1 cellular context compared by ENCODE assay signal in the genomic region with DNA sequence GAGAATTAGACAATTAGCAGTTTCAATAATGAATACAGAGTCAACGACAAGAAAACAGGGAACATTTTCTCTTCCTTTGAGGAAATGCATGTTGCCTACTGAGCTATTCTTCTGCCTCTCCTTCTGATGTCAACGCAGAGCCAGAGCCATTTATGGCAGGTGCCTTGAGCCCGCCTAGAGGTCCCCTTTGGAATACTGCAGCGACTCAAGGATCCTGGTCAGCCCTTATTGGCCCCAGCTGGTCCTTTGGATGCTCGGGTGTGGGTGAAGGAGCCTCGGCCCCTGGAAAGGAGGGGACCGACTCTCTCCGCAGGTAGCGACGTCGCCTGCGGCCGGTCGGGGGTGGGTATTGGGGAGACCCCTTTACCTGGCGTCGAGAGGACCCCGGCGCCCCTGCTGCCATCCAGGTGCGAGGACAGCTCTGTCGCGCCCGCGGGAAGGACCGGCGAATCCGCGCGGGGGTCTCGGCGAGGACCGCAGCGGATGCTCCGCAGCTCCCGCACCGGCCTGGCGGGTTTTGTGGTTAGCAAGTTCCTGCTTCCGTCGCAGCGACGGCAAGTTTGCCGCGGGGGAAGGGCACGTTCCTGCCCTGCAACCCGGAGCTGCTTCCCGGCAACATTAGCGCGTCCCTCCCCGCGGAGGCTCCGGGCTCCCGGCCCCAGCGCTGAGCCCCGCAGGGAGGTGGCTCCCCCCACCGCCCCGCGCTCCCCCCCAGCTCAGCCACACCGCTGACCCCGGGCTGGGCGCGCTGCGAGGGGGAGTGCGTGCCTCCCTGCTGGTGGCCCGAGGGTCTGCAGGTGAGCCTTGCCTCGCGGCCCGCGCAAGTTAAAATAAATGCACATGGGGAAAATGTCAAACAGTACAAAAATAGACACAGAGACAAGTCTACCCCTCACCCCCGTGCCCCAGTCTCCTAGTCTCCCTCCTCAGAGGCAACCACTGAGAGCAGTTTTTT.
TF ChIP-seq lines count a peak whose summit lies in the region.

MANSC1 (minus strand) TSS at position 532 of the 955 bp plus-strand sequence. CDS start 6,928 bp downstream, outside the sequence.

TF ChIP-seq in HepG2, 621 proteins besides CTCF, POLR2A, EP300 and RAD21 (continued from another document and continues in another):
- TF ChIP-seq SOX13 (IDR thresholded peaks at IDR 0.05) (no peak), SOX13 (CRISPR knock-in tag; conservative IDR thresholded peaks at IDR 0.05 in 1 of 2, IDR thresholded peaks at IDR 0.05 in 1 of 2) (peak in 1 of 2 experiments; percentile 37; a peak in 1 of 4 replicates), SSRP1 (CRISPR knock-in tag; IDR thresholded peaks at IDR 0.05) (no peak), ZNF232 (CRISPR knock-in tag; IDR thresholded peaks at IDR 0.05; ENCODE audit: borderline replicate concordance) (peak; percentile 76; the same call in 1 of the 2 replicates), RBFOX2 (IDR thresholded peaks at IDR 0.05; ENCODE audit: low read depth, low read length) (peak; percentile 75), ZFP82 (CRISPR knock-in tag; IDR thresholded peaks at IDR 0.05; ENCODE audit: borderline replicate concordance) (0 out of 2 replicates have a peak, but pooled peaks have one; percentile 62), RNF219 (CRISPR knock-in tag; IDR thresholded peaks at IDR 0.05) (0 out of 2 replicates have a peak, but pooled peaks have one; percentile 49), ZZZ3 (CRISPR knock-in tag; IDR thresholded peaks at IDR 0.05; ENCODE audit: borderline replicate concordance) (no peak), ZFP90 (CRISPR knock-in tag; IDR thresholded peaks at IDR 0.05; ENCODE audit: borderline replicate concordance) (peak; percentile 52; the same call in 1 of the 2 replicates), ZNF281 (CRISPR knock-in tag; IDR thresholded peaks at IDR 0.05; ENCODE audit: borderline replicate concordance) (peak; percentile 80), ETV6 (CRISPR knock-in tag; conservative IDR thresholded peaks at IDR 0.05) (no peak), MXD3 (CRISPR knock-in tag; IDR thresholded peaks at IDR 0.05) (peak; percentile 56; the same call in 1 of the 2 replicates), HDAC1 (CRISPR knock-in tag; IDR thresholded peaks at IDR 0.05) (peak; percentile 76), ZSCAN30 (CRISPR knock-in tag; IDR thresholded peaks at IDR 0.05) (0 out of 2 replicates have a peak, but pooled peaks have one; percentile 47), CENPT (CRISPR knock-in tag; IDR thresholded peaks at IDR 0.05; ENCODE audit: low read depth) (0 out of 2 replicates have a peak, but pooled peaks have one; percentile 29), FOXC1 (CRISPR knock-in tag; IDR thresholded peaks at IDR 0.05; ENCODE audit: borderline replicate concordance) (peak; percentile 29; the same call in 1 of the 2 replicates), ZNF235 (CRISPR knock-in tag; IDR thresholded peaks at IDR 0.05; ENCODE audit: borderline replicate concordance) (0 out of 2 replicates have a peak, but pooled peaks have one; percentile 40), KAT7 (CRISPR knock-in tag; IDR thresholded peaks at IDR 0.05; ENCODE audit: borderline replicate concordance) (peak; percentile 67; the same call in 1 of the 2 replicates), ZNF772 (CRISPR knock-in tag; IDR thresholded peaks at IDR 0.05) (peak; percentile 69; the same call in 1 of the 2 replicates), ZEB1 (IDR thresholded peaks at IDR 0.05; ENCODE audit: insufficient replicate concordance, low read depth) (peak; percentile 37), RBM39 (IDR thresholded peaks at IDR 0.05; ENCODE audit: low read depth, low read length, poor library complexity, severe bottlenecking) (peak; percentile 33), PITX1 (CRISPR knock-in tag; IDR thresholded peaks at IDR 0.05) (peak; percentile 31; the same call in 1 of the 2 replicates), SRY (CRISPR knock-in tag; IDR thresholded peaks at IDR 0.05) (peak; percentile 66; the same call in 1 of the 2 replicates), E2F1 (CRISPR knock-in tag; IDR thresholded peaks at IDR 0.05) (no peak), TARDBP (CRISPR knock-in tag; IDR thresholded peaks at IDR 0.05) (peak; percentile 17; the same call in 1 of the 2 replicates), ZNF230 (CRISPR knock-in tag; IDR thresholded peaks at IDR 0.05) (peak; percentile 39; the same call in 1 of the 2 replicates), ZNF776 (CRISPR knock-in tag; IDR thresholded peaks at IDR 0.05) (no peak), MIER2 (CRISPR knock-in tag; IDR thresholded peaks at IDR 0.05) (no peak), ELF1 (CRISPR knock-in tag; IDR thresholded peaks at IDR 0.05) (peak; percentile 55; the same call in 1 of the 2 replicates), HNRNPLL (IDR thresholded peaks at IDR 0.05; ENCODE audit: low read depth, low read length, poor library complexity, severe bottlenecking) (peak; percentile 72), HHEX (CRISPR knock-in tag; IDR thresholded peaks at IDR 0.05) (no peak), LCORL (IDR thresholded peaks at IDR 0.05) (no peak), LCORL (CRISPR knock-in tag; IDR thresholded peaks at IDR 0.05) (peak; percentile 13), HOXA9 (CRISPR knock-in tag; IDR thresholded peaks at IDR 0.05; ENCODE audit: borderline replicate concordance) (peak; percentile 71; the same call in 1 of the 2 replicates), ZNF446 (CRISPR knock-in tag; IDR thresholded peaks at IDR 0.05) (peak; percentile 60), TEF (CRISPR knock-in tag; IDR thresholded peaks at IDR 0.05) (no peak), MYC (CRISPR knock-in tag; IDR thresholded peaks at IDR 0.05; ENCODE audit: borderline replicate concordance) (peak; percentile 64; the same call in 1 of the 2 replicates), AKAP8 (CRISPR knock-in tag; IDR thresholded peaks at IDR 0.05) (0 out of 2 replicates have a peak, but pooled peaks have one; percentile 42), HNF1B (CRISPR knock-in tag; IDR thresholded peaks at IDR 0.05) (0 out of 2 replicates have a peak, but pooled peaks have one; percentile 36)
- TF ChIP-seq, protein P1, sequence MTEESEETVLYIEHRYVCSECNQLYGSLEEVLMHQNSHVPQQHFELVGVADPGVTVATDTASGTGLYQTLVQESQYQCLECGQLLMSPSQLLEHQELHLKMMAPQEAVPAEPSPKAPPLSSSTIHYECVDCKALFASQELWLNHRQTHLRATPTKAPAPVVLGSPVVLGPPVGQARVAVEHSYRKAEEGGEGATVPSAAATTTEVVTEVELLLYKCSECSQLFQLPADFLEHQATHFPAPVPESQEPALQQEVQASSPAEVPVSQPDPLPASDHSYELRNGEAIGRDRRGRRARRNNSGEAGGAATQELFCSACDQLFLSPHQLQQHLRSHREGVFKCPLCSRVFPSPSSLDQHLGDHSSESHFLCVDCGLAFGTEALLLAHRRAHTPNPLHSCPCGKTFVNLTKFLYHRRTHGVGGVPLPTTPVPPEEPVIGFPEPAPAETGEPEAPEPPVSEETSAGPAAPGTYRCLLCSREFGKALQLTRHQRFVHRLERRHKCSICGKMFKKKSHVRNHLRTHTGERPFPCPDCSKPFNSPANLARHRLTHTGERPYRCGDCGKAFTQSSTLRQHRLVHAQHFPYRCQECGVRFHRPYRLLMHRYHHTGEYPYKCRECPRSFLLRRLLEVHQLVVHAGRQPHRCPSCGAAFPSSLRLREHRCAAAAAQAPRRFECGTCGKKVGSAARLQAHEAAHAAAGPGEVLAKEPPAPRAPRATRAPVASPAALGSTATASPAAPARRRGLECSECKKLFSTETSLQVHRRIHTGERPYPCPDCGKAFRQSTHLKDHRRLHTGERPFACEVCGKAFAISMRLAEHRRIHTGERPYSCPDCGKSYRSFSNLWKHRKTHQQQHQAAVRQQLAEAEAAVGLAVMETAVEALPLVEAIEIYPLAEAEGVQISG (CRISPR knock-in tag; IDR thresholded peaks at IDR 0.05), result peak; percentile 72
- TF ChIP-seq, protein P2, sequence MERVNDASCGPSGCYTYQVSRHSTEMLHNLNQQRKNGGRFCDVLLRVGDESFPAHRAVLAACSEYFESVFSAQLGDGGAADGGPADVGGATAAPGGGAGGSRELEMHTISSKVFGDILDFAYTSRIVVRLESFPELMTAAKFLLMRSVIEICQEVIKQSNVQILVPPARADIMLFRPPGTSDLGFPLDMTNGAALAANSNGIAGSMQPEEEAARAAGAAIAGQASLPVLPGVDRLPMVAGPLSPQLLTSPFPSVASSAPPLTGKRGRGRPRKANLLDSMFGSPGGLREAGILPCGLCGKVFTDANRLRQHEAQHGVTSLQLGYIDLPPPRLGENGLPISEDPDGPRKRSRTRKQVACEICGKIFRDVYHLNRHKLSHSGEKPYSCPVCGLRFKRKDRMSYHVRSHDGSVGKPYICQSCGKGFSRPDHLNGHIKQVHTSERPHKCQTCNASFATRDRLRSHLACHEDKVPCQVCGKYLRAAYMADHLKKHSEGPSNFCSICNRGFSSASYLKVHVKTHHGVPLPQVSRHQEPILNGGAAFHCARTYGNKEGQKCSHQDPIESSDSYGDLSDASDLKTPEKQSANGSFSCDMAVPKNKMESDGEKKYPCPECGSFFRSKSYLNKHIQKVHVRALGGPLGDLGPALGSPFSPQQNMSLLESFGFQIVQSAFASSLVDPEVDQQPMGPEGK (CRISPR knock-in tag; IDR thresholded peaks at IDR 0.05), result peak; percentile 97
- TF ChIP-seq, protein P3, sequence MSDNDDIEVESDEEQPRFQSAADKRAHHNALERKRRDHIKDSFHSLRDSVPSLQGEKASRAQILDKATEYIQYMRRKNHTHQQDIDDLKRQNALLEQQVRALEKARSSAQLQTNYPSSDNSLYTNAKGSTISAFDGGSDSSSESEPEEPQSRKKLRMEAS (IDR thresholded peaks at IDR 0.05), result peak; percentile 89
